ENCODE assay signal across 35 cellular contexts in the genomic region with DNA sequence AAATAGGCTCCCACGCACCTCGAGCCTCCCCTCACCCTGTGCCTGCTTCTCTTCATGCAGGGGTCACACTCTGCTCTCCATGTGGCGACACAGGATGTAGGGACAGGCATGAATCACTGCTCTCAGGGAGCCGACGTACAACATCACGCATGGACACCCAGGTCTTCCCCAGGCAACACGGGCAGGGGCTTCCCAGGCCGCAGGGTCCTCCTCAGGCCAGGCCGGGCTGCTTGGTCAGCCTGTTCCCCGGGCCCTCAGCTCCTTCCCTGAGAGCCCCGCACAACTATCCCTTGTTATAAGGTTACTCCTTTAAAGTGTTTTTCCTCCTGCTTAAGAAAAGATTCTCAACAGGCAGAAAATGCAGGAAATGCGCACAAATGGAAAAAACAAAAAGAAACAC. TPM values are rescaled to one million over a fixed set of nuclear protein-coding genes. Genes with fewer than 3 reads are reported as not detected.
"Had no signal": no experiment of that assay in that cellular context is flagged by ENCODE, and none has a peak within 500 bp of the region (broad histone marks: within the 10 kb centered on the region; RNA-seq: fewer than 3 reads in every experiment).

No MANE protein-coding gene starts in this region.

- H3K4me1 ChIP-seq: esophagus squamous epithelium, heart right ventricle, left lung, lower lobe of right lung had no signal

- H3K36me3 Mint-ChIP-seq: mesothelial cell of epicardium had no signal

- H3K9me3 ChIP-seq: esophagus squamous epithelium, gastrocnemius medialis, heart right ventricle, left lung, lower lobe of right lung, mucosa of descending colon had no signal

- FAIRE-seq: colon, endometrium, islet of Langerhans, keratinocyte had no signal

- H3K27ac Mint-ChIP-seq: dendritic cell treated with granulocyte-macrophage colony-stimulating factor and Interleukin-4, amounts not matched to agents 40 ng/mL and 50 ng/mL, for 4 days; effector memory CD8-positive, alpha-beta T cell; endodermal cell; mesothelial cell of epicardium had no signal

- H3K4me3 Mint-ChIP-seq: dendritic cell treated with granulocyte-macrophage colony-stimulating factor and Interleukin-4, amounts not matched to agents 40 ng/mL and 50 ng/mL, for 4 days; effector memory CD8-positive, alpha-beta T cell; endodermal cell; mesothelial cell of epicardium had no signal

- H3K4me3 ChIP-seq: esophagus squamous epithelium, gastrocnemius medialis, heart right ventricle, left lung, lower lobe of right lung, mucosa of descending colon had no signal

- DNase-seq: cortex of kidney; effector CD8-positive, alpha-beta T cell; effector memory CD8-positive, alpha-beta T cell; endodermal cell; erythroblast; esophagus squamous epithelium; foreskin fibroblast; foreskin melanocyte; gastrocnemius medialis; glutamatergic neuron; head of caudate nucleus; heart right ventricle; hippocampal formation; left colon; left lung; left ventricle myocardium superior; lower lobe of right lung; mesenchymal stem cell; mucosa of descending colon had no signal

- H3K4me1 Mint-ChIP-seq: endodermal cell, mesothelial cell of epicardium had no signal

- H3K9me3 Mint-ChIP-seq: dendritic cell treated with granulocyte-macrophage colony-stimulating factor and Interleukin-4, amounts not matched to agents 40 ng/mL and 50 ng/mL, for 4 days; effector memory CD8-positive, alpha-beta T cell; endodermal cell; mesothelial cell of epicardium had no signal

- H3K36me3 ChIP-seq: esophagus squamous epithelium, gastrocnemius medialis, heart right ventricle, left lung, lower lobe of right lung had no signal

- H3K27ac ChIP-seq: epithelial cell of prostate, esophagus squamous epithelium, gastrocnemius medialis, heart right ventricle, left lung, lower lobe of right lung had no signal

RNA-seq across cellular contexts. Expression of gene SLC6A18, which starts 1.1 kb away (rescaled TPM):
- total RNA-seq: cerebellum, dermis microvascular lymphatic vessel endothelial cell, endodermal cell, esophagus mucosa, esophagus squamous epithelium, gastrocnemius medialis, glomerular endothelial cell, heart right ventricle, kidney epithelial cell, left lung, left ventricle myocardium superior, lower leg skin, lower lobe of right lung, lung microvascular endothelial cell, mesenteric fat pad, mesothelial cell of epicardium, myocyte had no signal

RNA-seq across cellular contexts. Expression of gene SLC6A19, which starts 24.8 kb away (rescaled TPM):
- total RNA-seq: dermis microvascular lymphatic vessel endothelial cell, esophagus mucosa, esophagus squamous epithelium, glomerular endothelial cell, kidney epithelial cell, left lung, left ventricle myocardium superior, lower leg skin, lower lobe of right lung, lung microvascular endothelial cell, mesothelial cell of epicardium, myocyte had no signal
